In genomic region chr4:142815834-142816233, GRCh38 we compare ENCODE assay signal across 9 cellular contexts. TPM values are rescaled to one million over a fixed set of nuclear protein-coding genes. Genes with fewer than 3 reads are reported as not detected.
DNase-seq lines count a peak whose midpoint lies in the region; ATAC-seq and TF ChIP-seq lines count a peak whose summit lies in the region.
"Had no signal": no experiment of that assay in that cellular context is flagged by ENCODE, and none has a peak within 500 bp of the region (broad histone marks: within the 10 kb centered on the region; RNA-seq: fewer than 3 reads in every experiment).

No MANE protein-coding gene starts in this region.

- no peak overlapping the region for H3K4me3 ChIP-seq in choroid plexus epithelial cell (ENCODE audit: low read depth, low read length)

- no peak for TF ChIP-seq CTCF in choroid plexus epithelial cell (conservative IDR thresholded peaks at IDR 0.05; ENCODE audit: low read depth, low read length)

- no peak for ATAC-seq in HG02870 (IDR thresholded peaks at IDR 0.05; ENCODE audit: unreplicated experiment)

- DNase-seq in DMS53 (lab: John Stamatoyannopoulos, UW) (peak; percentile 12), DMS53 treated with DMSO at 0.1 percent for 48 hours (lab: John Stamatoyannopoulos, UW; ENCODE audit: unreplicated experiment) (no peak), RPMI7951 (ENCODE audit: low read depth) (peak; percentile 60), choroid plexus epithelial cell (ENCODE audit: low read depth) (peak; percentile 66), NCI-H2227 treated with DMSO at 0.1 percent for 48 hours (lab: John Stamatoyannopoulos, UW) (no peak)
- DNase-seq in stimulated activated CD4-positive, alpha-beta T cell treated with anti-CD3 and anti-CD28 coated beads, Interleukin-15, amount 100 ng/mL, for 48 hours (ENCODE audit: low read depth in 2 of 2), result peak; percentile 21 to 49
- no peak for DNase-seq in effector CD8-positive, alpha-beta T cell (lab: John Stamatoyannopoulos, UW)
- DNase-seq: NCI-H2029 had no signal

RNA-seq across cellular contexts. Expression of gene INPP4B, which starts 30.3 kb away (rescaled TPM):
- 11.7 and 14.1 TPM in 2 replicates for total RNA-seq in RPMI7951 (2014; rRNA removed; shearing (Covaris generic))

Comparison
In these comparisons a context has a peak if more than half of its experiments do, and no peak if none do; other contexts are left out.
1. DNase-seq: peak in DMS53 (single experiment), RPMI7951 (single experiment), choroid plexus epithelial cell (single experiment) and stimulated activated CD4-positive, alpha-beta T cell treated with anti-CD3 and anti-CD28 coated beads, Interleukin-15, amount 100 ng/mL, for 48 hours (2 of 2); none in DMS53 treated with DMSO at 0.1 percent for 48 hours (single experiment), effector CD8-positive, alpha-beta T cell (single experiment) and NCI-H2227 treated with DMSO at 0.1 percent for 48 hours (single experiment).